In the genomic region with DNA sequence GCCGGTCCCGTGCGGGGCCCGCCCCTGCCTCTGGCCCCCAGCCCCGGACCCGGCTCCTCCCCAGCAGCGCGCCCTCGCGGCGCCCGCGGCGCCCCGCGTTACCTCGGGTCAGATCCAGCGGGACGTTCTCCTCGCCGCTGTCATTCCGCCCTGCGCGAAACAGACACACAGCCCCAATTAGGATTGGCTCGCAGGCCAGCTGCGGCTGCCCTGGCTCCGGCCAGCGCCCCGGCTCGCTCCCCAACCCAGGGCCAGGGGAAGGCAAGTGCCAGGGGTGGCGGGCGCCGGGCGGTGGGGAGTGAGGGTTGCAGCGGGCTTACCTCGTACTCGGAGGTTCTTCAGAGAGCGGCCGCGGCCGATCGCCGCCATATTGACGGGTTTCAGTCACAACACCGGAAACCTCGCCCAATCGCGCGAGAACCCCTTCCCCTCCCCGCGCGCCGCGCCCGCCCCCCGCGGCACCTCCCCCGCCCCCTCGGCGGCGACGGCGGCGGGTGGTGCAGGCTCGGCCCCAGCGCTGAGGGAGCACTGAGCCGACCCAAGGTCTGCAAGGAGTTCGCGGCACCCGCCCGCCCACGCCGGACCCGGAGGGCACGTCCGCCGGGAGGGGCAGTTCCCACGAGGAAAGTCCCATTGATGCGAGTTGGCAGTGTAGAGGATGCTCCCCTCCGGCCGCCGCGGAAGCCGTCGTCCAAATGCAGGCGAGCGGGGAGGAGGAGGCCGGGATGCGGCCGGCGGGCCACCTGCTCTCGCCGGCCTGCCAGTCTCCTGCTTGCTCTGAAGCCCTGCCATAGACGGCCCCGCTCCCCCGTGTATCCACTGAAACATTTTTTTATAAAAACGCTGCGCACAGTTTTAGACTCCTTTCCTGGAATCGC, we compare ENCODE assay signal across 1 cellular context.
A peak's percentile ranks its signal among the peaks of the same experiment; 100 is the strongest.
TF ChIP-seq lines count a peak whose summit lies in the region.

A gene with protein sequence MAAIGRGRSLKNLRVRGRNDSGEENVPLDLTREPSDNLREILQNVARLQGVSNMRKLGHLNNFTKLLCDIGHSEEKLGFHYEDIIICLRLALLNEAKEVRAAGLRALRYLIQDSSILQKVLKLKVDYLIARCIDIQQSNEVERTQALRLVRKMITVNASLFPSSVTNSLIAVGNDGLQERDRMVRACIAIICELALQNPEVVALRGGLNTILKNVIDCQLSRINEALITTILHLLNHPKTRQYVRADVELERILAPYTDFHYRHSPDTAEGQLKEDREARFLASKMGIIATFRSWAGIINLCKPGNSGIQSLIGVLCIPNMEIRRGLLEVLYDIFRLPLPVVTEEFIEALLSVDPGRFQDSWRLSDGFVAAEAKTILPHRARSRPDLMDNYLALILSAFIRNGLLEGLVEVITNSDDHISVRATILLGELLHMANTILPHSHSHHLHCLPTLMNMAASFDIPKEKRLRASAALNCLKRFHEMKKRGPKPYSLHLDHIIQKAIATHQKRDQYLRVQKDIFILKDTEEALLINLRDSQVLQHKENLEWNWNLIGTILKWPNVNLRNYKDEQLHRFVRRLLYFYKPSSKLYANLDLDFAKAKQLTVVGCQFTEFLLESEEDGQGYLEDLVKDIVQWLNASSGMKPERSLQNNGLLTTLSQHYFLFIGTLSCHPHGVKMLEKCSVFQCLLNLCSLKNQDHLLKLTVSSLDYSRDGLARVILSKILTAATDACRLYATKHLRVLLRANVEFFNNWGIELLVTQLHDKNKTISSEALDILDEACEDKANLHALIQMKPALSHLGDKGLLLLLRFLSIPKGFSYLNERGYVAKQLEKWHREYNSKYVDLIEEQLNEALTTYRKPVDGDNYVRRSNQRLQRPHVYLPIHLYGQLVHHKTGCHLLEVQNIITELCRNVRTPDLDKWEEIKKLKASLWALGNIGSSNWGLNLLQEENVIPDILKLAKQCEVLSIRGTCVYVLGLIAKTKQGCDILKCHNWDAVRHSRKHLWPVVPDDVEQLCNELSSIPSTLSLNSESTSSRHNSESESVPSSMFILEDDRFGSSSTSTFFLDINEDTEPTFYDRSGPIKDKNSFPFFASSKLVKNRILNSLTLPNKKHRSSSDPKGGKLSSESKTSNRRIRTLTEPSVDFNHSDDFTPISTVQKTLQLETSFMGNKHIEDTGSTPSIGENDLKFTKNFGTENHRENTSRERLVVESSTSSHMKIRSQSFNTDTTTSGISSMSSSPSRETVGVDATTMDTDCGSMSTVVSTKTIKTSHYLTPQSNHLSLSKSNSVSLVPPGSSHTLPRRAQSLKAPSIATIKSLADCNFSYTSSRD (N-terminal part only) (minus strand): TSS at position 391 of the 878 bp plus-strand sequence. CDS start 22 bp downstream, at position 369.

TF ChIP-seq in liver, 16 proteins besides CTCF, POLR2A, EP300 and RAD21 (continued from another document):
- TF ChIP-seq, protein P1, sequence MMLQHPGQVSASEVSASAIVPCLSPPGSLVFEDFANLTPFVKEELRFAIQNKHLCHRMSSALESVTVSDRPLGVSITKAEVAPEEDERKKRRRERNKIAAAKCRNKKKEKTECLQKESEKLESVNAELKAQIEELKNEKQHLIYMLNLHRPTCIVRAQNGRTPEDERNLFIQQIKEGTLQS (IDR thresholded peaks at IDR 0.05) = no peak
- TF ChIP-seq RXRA (IDR thresholded peaks at IDR 0.05) (no peak), FOXA1 (IDR thresholded peaks at IDR 0.05) (no peak), GABPA (IDR thresholded peaks at IDR 0.05 in 1 of 2, conservative IDR thresholded peaks at IDR 0.05 in 1 of 2) (no peak), HNF4G (IDR thresholded peaks at IDR 0.05) (no peak), HNF4A (conservative IDR thresholded peaks at IDR 0.05) (no peak), YY1 (IDR thresholded peaks at IDR 0.05) (peak; percentile 94), JUND (IDR thresholded peaks at IDR 0.05) (no peak)
